In the genomic region with DNA sequence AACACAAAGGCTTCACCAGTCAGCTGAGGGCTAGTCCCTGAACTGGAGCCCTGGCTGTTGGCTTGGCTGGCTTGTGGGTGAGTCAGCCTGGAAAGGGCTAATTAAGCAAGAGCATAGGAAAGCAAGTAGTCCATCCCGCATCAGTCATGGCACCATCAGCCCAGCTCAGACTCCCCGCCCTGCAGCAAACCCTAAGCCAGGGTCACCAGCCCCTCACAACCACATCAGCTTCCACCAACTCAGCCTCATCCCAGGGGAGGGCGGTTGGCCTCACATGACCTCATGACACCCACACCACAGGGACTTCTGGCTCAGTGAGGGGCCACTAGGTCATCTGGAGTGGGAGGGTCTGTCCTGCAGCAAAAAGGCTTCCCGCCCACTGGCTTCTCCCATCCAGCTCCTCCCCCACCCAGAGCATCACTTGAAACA, we compare ENCODE assay signal across 12 cellular contexts. TPM values are rescaled to one million over a fixed set of nuclear protein-coding genes. Genes with fewer than 3 reads are reported as not detected.
DNase-seq lines count a peak whose midpoint lies in the region; ATAC-seq and FAIRE-seq lines count a peak whose summit lies in the region.
"Had no signal": no experiment of that assay in that cellular context is flagged by ENCODE, and none has a peak within 500 bp of the region (broad histone marks: within the 10 kb centered on the region; RNA-seq: fewer than 3 reads in every experiment).

No MANE protein-coding gene starts in this region.

- H2BK12ac ChIP-seq in neuronal stem cell (ENCODE audit: low read length), result no peak overlapping the region

- no peak overlapping the region for H2BK15ac ChIP-seq in neuronal stem cell (ENCODE audit: low read length)

- H2AFZ ChIP-seq in neuronal stem cell (ENCODE audit: low read length), result no peak overlapping the region

- H2AK5ac ChIP-seq in neuronal stem cell (ENCODE audit: low read depth, low read length), result no peak overlapping the region

- DNase-seq in COLO829 (ENCODE audit: low spot score) (peak; percentile 33), RCC 7860 (ENCODE audit: low spot score) (peak; percentile 39), epithelial cell of prostate (ENCODE audit: low read depth, low spot score) (peak; percentile 20), neuronal stem cell (ENCODE audit: low spot score) (no peak), NCI-H1105 (lab: John Stamatoyannopoulos, UW) (no peak), NCI-H1930 (lab: John Stamatoyannopoulos, UW) (no peak)
- DNase-seq in effector CD8-positive, alpha-beta T cell (lab: John Stamatoyannopoulos, UW), result no peak
- DNase-seq: NCI-H510A treated with DMSO at 0.1 percent for 48 hours, WERI-Rb-1 had no signal

- H4K91ac ChIP-seq in neuronal stem cell (ENCODE audit: low read depth, low read length, poor library complexity), result no peak overlapping the region

- no peak for FAIRE-seq in RCC 7860 (lab: Jason Lieb, UNC)
- FAIRE-seq: D721Med had no signal

- peaks cover 0 to 3% of the 10 kb centered on the region in 2 donors for H3K9me3 ChIP-seq in neuronal stem cell (replicated peaks in 1 of 2; ENCODE audit: control insufficient read depth in 2 of 2, insufficient read depth in 1 of 2, low read depth in 1 of 2, low read length in 2 of 2)

- no peak overlapping the region for H2BK5ac ChIP-seq in neuronal stem cell (ENCODE audit: low read length)

- no CpG with 5 or more reads among the region's 4 CpGs for WGBS in neuronal stem cell (ENCODE audit: extremely low coverage in 2 of 2, insufficient read length in 2 of 2, insufficient replicate concordance in 1 of 2), 2 donors

- no peak overlapping the region for H4K8ac ChIP-seq in neuronal stem cell (ENCODE audit: low read depth, low read length)

- no peak overlapping the region for H3K4me2 ChIP-seq in neuronal stem cell (ENCODE audit: insufficient read depth, low read length, poor library complexity, severe bottlenecking)

- H3K79me1 ChIP-seq in neuronal stem cell (ENCODE audit: low read depth, low read length), result peaks cover 9% of the 10 kb centered on the region

- H3K27ac ChIP-seq in epithelial cell of prostate (no peak overlapping the region), neuronal stem cell (replicated peaks; ENCODE audit: low read length) (no peak overlapping the region)
- H3K27ac ChIP-seq: HL-60, WERI-Rb-1 had no signal

- no peaks in the 10 kb centered on the region for H3K27me3 ChIP-seq in neuronal stem cell (ENCODE audit: control insufficient read depth in 3 of 3, insufficient read depth in 3 of 3, low read depth in 1 of 3, low read length in 3 of 3)

- H3K23ac ChIP-seq in neuronal stem cell (ENCODE audit: low read depth, low read length, poor library complexity), result no peak overlapping the region

- no peak overlapping the region for H3K4me3 ChIP-seq in neuronal stem cell (ENCODE audit: low read length in 2 of 2)

- peaks cover 25 to 38% of the 10 kb centered on the region in 2 donors for H3K4me1 ChIP-seq in neuronal stem cell (ENCODE audit: control insufficient read depth in 2 of 2, insufficient read depth in 1 of 2, low read depth in 1 of 2, low read length in 2 of 2)

- no peak overlapping the region for H3K4ac ChIP-seq in neuronal stem cell (ENCODE audit: low read length)

- H3K36me3 ChIP-seq in neuronal stem cell (replicated peaks in 1 of 2; ENCODE audit: control insufficient read depth in 2 of 2, insufficient read depth in 2 of 2, low read length in 2 of 2), result peaks cover 55 to 75% of the 10 kb centered on the region in 2 donors

- ATAC-seq in HG03139 (IDR thresholded peaks at IDR 0.05; ENCODE audit: unreplicated experiment), result no peak

- H3K14ac ChIP-seq in neuronal stem cell (ENCODE audit: low read length), result no peak overlapping the region

- H2BK120ac ChIP-seq in neuronal stem cell (ENCODE audit: low read depth, low read length), result no peak overlapping the region

- no peak overlapping the region for H3K9ac ChIP-seq in neuronal stem cell (ENCODE audit: low read depth, low read length, poor library complexity)

- peak overlapping the region; percentile 48 for H3K18ac ChIP-seq in neuronal stem cell (ENCODE audit: low read length)

RNA-seq across cellular contexts. Expression of a gene that starts 7.0 kb away (rescaled TPM):
- 38.2 TPM for polyA plus RNA-seq in neuronal stem cell (2013, experiment 1 of 2)
- polyA plus RNA-seq in neuronal stem cell (2013, experiment 2 of 2), result 37.5 TPM

RNA-seq across cellular contexts. Expression of a gene that starts 35.9 kb away (rescaled TPM):
- 2.1 TPM for polyA plus RNA-seq in neuronal stem cell (2013, experiment 1 of 2)
- polyA plus RNA-seq in neuronal stem cell (2013, experiment 2 of 2), result 2.0 TPM

RNA-seq across cellular contexts. Expression of a gene that starts 37.3 kb away (rescaled TPM):
- 42.5 TPM for polyA plus RNA-seq in neuronal stem cell (2013, experiment 1 of 2)
- polyA plus RNA-seq in neuronal stem cell (2013, experiment 2 of 2), result 42.2 TPM

Comparison
In these comparisons a context has a peak if more than half of its experiments do, and no peak if none do; other contexts are left out.
1. DNase-seq: peak in COLO829 (single experiment), RCC 7860 (single experiment) and epithelial cell of prostate (single experiment); none in neuronal stem cell (single experiment), effector CD8-positive, alpha-beta T cell (single experiment), NCI-H1105 (single experiment) and NCI-H1930 (0 of 2).